Comparison of ENCODE assay signal across 1 cellular context in the genomic region with DNA sequence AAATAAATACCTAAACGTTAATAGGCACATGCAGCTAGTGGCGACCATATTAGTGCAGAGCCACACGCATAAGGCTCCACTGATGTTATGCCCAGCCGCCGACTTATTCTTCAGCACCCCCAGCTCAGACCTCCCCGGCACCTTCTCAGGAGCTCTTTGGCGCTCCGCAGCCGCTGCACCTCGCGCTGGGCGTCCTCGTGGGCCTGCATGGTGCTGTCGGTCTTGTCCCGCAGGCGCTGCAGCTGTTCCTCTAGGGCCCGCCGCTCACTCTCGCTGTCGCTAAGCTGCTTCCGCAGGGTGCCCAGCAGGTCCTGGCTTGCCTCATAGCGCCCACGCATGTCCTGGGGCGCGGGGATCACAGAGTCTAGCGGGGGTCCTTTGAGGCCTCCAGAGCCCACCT.
A peak's percentile ranks its signal among the peaks of the same experiment; 100 is the strongest.
TF ChIP-seq lines count a peak whose summit lies in the region.

No MANE protein-coding gene starts in this region.

TF ChIP-seq in K562, 482 proteins besides CTCF, POLR2A, EP300 and RAD21:
- TF ChIP-seq, protein P1, sequence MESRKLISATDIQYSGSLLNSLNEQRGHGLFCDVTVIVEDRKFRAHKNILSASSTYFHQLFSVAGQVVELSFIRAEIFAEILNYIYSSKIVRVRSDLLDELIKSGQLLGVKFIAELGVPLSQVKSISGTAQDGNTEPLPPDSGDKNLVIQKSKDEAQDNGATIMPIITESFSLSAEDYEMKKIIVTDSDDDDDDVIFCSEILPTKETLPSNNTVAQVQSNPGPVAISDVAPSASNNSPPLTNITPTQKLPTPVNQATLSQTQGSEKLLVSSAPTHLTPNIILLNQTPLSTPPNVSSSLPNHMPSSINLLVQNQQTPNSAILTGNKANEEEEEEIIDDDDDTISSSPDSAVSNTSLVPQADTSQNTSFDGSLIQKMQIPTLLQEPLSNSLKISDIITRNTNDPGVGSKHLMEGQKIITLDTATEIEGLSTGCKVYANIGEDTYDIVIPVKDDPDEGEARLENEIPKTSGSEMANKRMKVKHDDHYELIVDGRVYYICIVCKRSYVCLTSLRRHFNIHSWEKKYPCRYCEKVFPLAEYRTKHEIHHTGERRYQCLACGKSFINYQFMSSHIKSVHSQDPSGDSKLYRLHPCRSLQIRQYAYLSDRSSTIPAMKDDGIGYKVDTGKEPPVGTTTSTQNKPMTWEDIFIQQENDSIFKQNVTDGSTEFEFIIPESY (CRISPR knock-in tag; IDR thresholded peaks at IDR 0.05): peak; percentile 83
TF ChIP-seq in K562: peak in this region for 1; not testable (repeated sequence) for 481.
